ENCODE assay signal across 3 cellular contexts in the genomic region with DNA sequence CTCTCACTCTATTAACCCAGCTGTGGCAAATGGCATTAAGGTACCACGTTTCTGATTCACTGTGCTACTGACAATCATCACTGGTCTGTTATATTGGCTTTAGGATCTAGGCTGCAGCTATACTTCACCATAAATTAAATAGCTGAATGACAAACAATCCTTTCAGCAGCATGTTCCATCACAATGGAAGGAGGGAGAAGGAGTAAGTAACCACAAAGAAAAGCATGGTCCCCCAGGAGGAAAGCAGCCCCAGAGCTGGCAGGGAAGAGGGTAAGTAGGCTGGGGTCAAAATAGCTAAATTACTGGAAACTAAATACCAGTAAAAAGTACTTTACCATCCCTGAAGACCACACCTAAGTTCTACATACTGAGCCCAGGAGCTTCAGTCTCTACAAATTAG.
TF ChIP-seq lines count a peak whose summit lies in the region.

No MANE protein-coding gene starts in this region.

TF ChIP-seq in GM23338, 12 proteins besides CTCF, POLR2A, EP300 and RAD21:
- no peak for TF ChIP-seq JUNB (IDR thresholded peaks at IDR 0.05; ENCODE audit: unreplicated experiment)
- TF ChIP-seq CREB1 (CRISPR knock-in tag; IDR thresholded peaks at IDR 0.05; ENCODE audit: low read depth): no peak
- no peak for TF ChIP-seq ETS1 (IDR thresholded peaks at IDR 0.05)
- no peak for TF ChIP-seq STAT1 (IDR thresholded peaks at IDR 0.05; ENCODE audit: unreplicated experiment)
- TF ChIP-seq EZH2phosphoT487 (IDR thresholded peaks at IDR 0.05; ENCODE audit: unreplicated experiment): no peak
- no peak for TF ChIP-seq ZNF114 (CRISPR knock-in tag; IDR thresholded peaks at IDR 0.05)

TF ChIP-seq in H1, 55 proteins besides CTCF, POLR2A, EP300 and RAD21:
- TF ChIP-seq POU5F1 (IDR thresholded peaks at IDR 0.05; ENCODE audit: low read depth, low read length): peak; percentile 41; the same call in 1 of the 2 replicates
- TF ChIP-seq TAF1 (IDR thresholded peaks at IDR 0.05; ENCODE audit: low read depth, low read length): no peak
- TF ChIP-seq NRF1 (IDR thresholded peaks at IDR 0.05; ENCODE audit: low read depth, low read length): no peak
- no peak for TF ChIP-seq HDAC6 (IDR thresholded peaks at IDR 0.05; ENCODE audit: low read depth, low read length)
- no peak for TF ChIP-seq GABPA (IDR thresholded peaks at IDR 0.05; ENCODE audit: borderline replicate concordance, insufficient read depth, low read length)
- TF ChIP-seq PHF8 (conservative IDR thresholded peaks at IDR 0.05; ENCODE audit: low read depth, low read length): no peak
- no peak for TF ChIP-seq CREB1 (IDR thresholded peaks at IDR 0.05)
- no peak for TF ChIP-seq CBX5 (IDR thresholded peaks at IDR 0.05; ENCODE audit: low read depth, low read length)

TF ChIP-seq in neural cell, 6 proteins besides CTCF, POLR2A, EP300 and RAD21:
- TF ChIP-seq TAF1 (IDR thresholded peaks at IDR 0.05; ENCODE audit: low read depth): no peak
- TF ChIP-seq EZH2 (IDR thresholded peaks at IDR 0.05; ENCODE audit: borderline replicate concordance, insufficient read depth, low read length, poor library complexity, severe bottlenecking): no peak
- no peak for TF ChIP-seq POLR2AphosphoS5 (IDR thresholded peaks at IDR 0.05)
- no peak for TF ChIP-seq SMC3 (conservative IDR thresholded peaks at IDR 0.05; ENCODE audit: poor library complexity)
- no peak for TF ChIP-seq REST (IDR thresholded peaks at IDR 0.05; ENCODE audit: borderline replicate concordance)
- TF ChIP-seq MXI1 (conservative IDR thresholded peaks at IDR 0.05; ENCODE audit: poor library complexity, severe bottlenecking): no peak
TF ChIP-seq in neural cell: peak in this region for 0.
